In the genomic region with DNA sequence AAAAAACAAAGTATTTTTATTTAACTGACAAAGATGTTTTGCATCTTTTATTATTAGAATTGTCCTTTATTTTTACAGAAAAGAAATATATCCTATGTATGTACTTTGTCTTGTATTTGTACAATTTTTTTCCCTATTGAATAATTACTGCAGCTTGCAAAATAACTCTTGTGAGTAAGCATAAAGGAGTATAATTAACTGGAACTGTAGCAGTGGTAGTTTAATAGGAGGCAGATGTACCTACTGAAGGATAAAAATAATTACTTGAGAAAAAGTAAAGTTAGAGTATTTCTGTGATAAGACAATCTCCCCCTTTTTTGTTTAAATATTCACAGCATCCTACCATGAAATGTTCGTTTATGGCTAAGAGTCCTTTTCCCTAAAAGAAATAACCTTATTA, we compare ENCODE assay signal across 13 cellular contexts.
"Had no signal": no experiment of that assay in that cellular context is flagged by ENCODE, and none has a peak within 500 bp of the region (broad histone marks: within the 10 kb centered on the region; RNA-seq: fewer than 3 reads in every experiment).

No MANE protein-coding gene starts in this region.

- H3K9me3 ChIP-seq: heart right ventricle, mucosa of descending colon, right atrium auricular region, tibial nerve, vagina had no signal

- H3K36me3 ChIP-seq: heart right ventricle, right atrium auricular region, tibial nerve, vagina had no signal

- DNase-seq: activated CD4-positive, alpha-beta T cell treated with anti-CD3 and anti-CD28 coated beads for 36 hours; activated CD4-positive, alpha-beta T cell treated with anti-CD3 and anti-CD28 coated beads, Interleukin-2, amount 50 U/mL, for 48 hours; activated gamma-delta T cell treated with Interleukin-2 at 50 U/mL for 16 hours; amniotic stem cell; heart right ventricle; left ventricle myocardium superior; mucosa of descending colon; naive B cell; stimulated activated naive CD8-positive, alpha-beta T cell treated with anti-CD3 and anti-CD28 coated beads, Interleukin-15, Interleukin-2, amounts not matched to agents 100 U/mL and 50 U/mL, for 24 hours had no signal

- H3K27me3 ChIP-seq: heart right ventricle, right atrium auricular region, tibial nerve, vagina had no signal

- H3K4me3 ChIP-seq: heart right ventricle, mucosa of descending colon, right atrium auricular region, tibial nerve, vagina had no signal

- H3K27ac ChIP-seq: heart right ventricle, right atrium auricular region, vagina had no signal

- ATAC-seq: activated CD4-positive, alpha-beta T cell treated with anti-CD3 and anti-CD28 coated beads for 36 hours; heart right ventricle; left ventricle myocardium superior; mucosa of descending colon; stimulated activated naive CD8-positive, alpha-beta T cell treated with anti-CD3 and anti-CD28 coated beads, Interleukin-15, Interleukin-2, amounts not matched to agents 100 U/mL and 50 U/mL, for 24 hours; WTC11 had no signal
